In genomic region chr20:41424025-41424424, GRCh38 we compare ENCODE assay signal across 24 cellular contexts. TPM values are rescaled to one million over a fixed set of nuclear protein-coding genes. Genes with fewer than 3 reads are reported as not detected.
"Had no signal": no experiment of that assay in that cellular context is flagged by ENCODE, and none has a peak within 500 bp of the region (broad histone marks: within the 10 kb centered on the region; RNA-seq: fewer than 3 reads in every experiment).

No MANE protein-coding gene starts in this region.

- H3K27me3 Mint-ChIP-seq: activated CD4-positive, alpha-beta T cell treated with anti-CD3 and anti-CD28 coated beads, Interleukin-2, amount 10 ng/mL, durations not matched to agents 7 days and 5 days; activated naive CD4-positive, alpha-beta T cell treated with anti-CD3 and anti-CD28 coated beads, Interleukin-2, amount 50 U/mL, for 24 hours; activated T-cell treated with anti-CD3 and anti-CD28 coated beads, Interleukin-2, amount 50 U/mL, for 24 hours; progenitor cell of endocrine pancreas; type B pancreatic cell had no signal

- H3K4me1 Mint-ChIP-seq: WTC11 had no signal

- H3K4me1 ChIP-seq: body of pancreas, left lung, testis had no signal

- H3K27ac Mint-ChIP-seq: activated CD4-positive, alpha-beta T cell treated with anti-CD3 and anti-CD28 coated beads, Interleukin-2, amount 10 ng/mL, durations not matched to agents 7 days and 5 days; activated CD8-positive, alpha-beta T cell treated with anti-CD3 and anti-CD28 coated beads, Interleukin-2, amount 10 ng/mL, durations not matched to agents 7 days and 5 days; activated naive CD4-positive, alpha-beta T cell treated with anti-CD3 and anti-CD28 coated beads, Interleukin-2, amount 50 U/mL, for 24 hours; activated T-cell treated with anti-CD3 and anti-CD28 coated beads, Interleukin-2, amount 50 U/mL, for 24 hours; endodermal cell; progenitor cell of endocrine pancreas; type B pancreatic cell; WTC11 had no signal

- FAIRE-seq: colon, keratinocyte had no signal

- H3K9me3 ChIP-seq: body of pancreas, left lung, stomach, testis had no signal

- ATAC-seq: activated CD8-positive, alpha-beta T cell treated with anti-CD3 and anti-CD28 coated beads, Interleukin-2, amount 10 ng/mL, durations not matched to agents 7 days and 5 days; body of pancreas; foreskin keratinocyte; left lung; WTC11 had no signal

- DNase-seq: activated CD4-positive, alpha-beta T cell treated with anti-CD3 and anti-CD28 coated beads, Interleukin-2, amount 10 ng/mL, durations not matched to agents 7 days and 5 days; activated CD8-positive, alpha-beta T cell treated with anti-CD3 and anti-CD28 coated beads, Interleukin-2, amount 10 ng/mL, durations not matched to agents 7 days and 5 days; activated gamma-delta T cell; activated T-cell treated with anti-CD3 and anti-CD28 coated beads, Interleukin-2, amount 50 U/mL, for 24 hours; amygdala; body of pancreas; endodermal cell; foreskin keratinocyte; glutamatergic neuron; hypothalamus; left lung; stimulated activated CD4-positive, alpha-beta T cell treated with anti-CD3 and anti-CD28 coated beads, Interleukin-2, amount 100 ng/mL, for 24 hours; stomach; testis had no signal

- H3K4me3 Mint-ChIP-seq: activated CD4-positive, alpha-beta T cell treated with anti-CD3 and anti-CD28 coated beads, Interleukin-2, amount 10 ng/mL, durations not matched to agents 7 days and 5 days; activated CD8-positive, alpha-beta T cell treated with anti-CD3 and anti-CD28 coated beads, Interleukin-2, amount 10 ng/mL, durations not matched to agents 7 days and 5 days; activated naive CD4-positive, alpha-beta T cell treated with anti-CD3 and anti-CD28 coated beads, Interleukin-2, amount 50 U/mL, for 24 hours; activated T-cell treated with anti-CD3 and anti-CD28 coated beads, Interleukin-2, amount 50 U/mL, for 24 hours; endodermal cell; neural crest cell; type B pancreatic cell; WTC11 had no signal

- H3K27me3 ChIP-seq: body of pancreas, foreskin keratinocyte, left lung, stomach, testis had no signal

- H3K4me3 ChIP-seq: body of pancreas, left lung, stomach, testis had no signal

- H3K27ac ChIP-seq: body of pancreas, epithelial cell of prostate, foreskin keratinocyte, left lung, testis had no signal

- H3K9me3 Mint-ChIP-seq: activated naive CD4-positive, alpha-beta T cell treated with anti-CD3 and anti-CD28 coated beads, Interleukin-2, amount 50 U/mL, for 24 hours; activated T-cell treated with anti-CD3 and anti-CD28 coated beads, Interleukin-2, amount 50 U/mL, for 24 hours; endodermal cell; neural crest cell; type B pancreatic cell; WTC11 had no signal

RNA-seq across cellular contexts. Expression of gene EMILIN3, which starts 57.4 kb away (rescaled TPM):
- total RNA-seq: activated CD4-positive, alpha-beta T cell treated with anti-CD3 and anti-CD28 coated beads, Interleukin-2, amount 10 ng/mL, durations not matched to agents 7 days and 5 days; activated CD8-positive, alpha-beta T cell treated with anti-CD3 and anti-CD28 coated beads, Interleukin-2, amount 10 ng/mL, durations not matched to agents 7 days and 5 days; myocyte; osteoblast had no signal
